ENCODE assay signal across 14 cellular contexts in the genomic region with DNA sequence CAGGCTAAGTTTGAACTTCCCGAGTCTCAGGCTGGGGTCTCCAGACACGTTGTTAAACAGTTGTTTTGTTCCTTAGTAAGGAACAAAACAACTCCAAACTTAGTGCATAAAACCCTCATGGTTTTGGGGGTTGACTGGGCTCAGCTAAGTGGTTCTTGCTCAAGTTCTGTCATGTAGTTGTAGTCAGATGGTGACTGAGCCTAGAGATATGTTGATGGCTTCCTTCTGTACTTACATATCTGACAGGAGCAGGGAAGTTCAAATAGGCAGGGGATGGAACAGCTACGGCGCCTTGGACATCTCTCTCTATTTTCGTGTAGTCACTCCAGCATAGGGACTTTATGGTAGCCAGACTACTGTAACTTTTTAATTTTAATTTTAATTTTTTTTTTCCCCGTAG.
"Had no signal": no experiment of that assay in that cellular context is flagged by ENCODE, and none has a peak within 500 bp of the region (broad histone marks: within the 10 kb centered on the region; RNA-seq: fewer than 3 reads in every experiment).

No MANE protein-coding gene starts in this region.

- DNase-seq: activated CD4-positive, alpha-beta T cell treated with anti-CD3 and anti-CD28 coated beads, Interleukin-2, amount 10 ng/mL, durations not matched to agents 7 days and 5 days; activated CD4-positive, CD25-positive, alpha-beta regulatory T cell; activated CD8-positive, alpha-beta memory T cell treated with anti-CD3 and anti-CD28 coated beads for 24 hours; activated naive CD4-positive, alpha-beta T cell treated with Interleukin-2 at 50 U/mL for 16 hours; caudate nucleus; colonic mucosa; glutamatergic neuron; mucosa of descending colon; naive thymus-derived CD8-positive, alpha-beta T cell; posterior cingulate gyrus; spleen; stimulated activated CD4-positive, alpha-beta T cell treated with anti-CD3 and anti-CD28 coated beads, Interleukin-1b, Interleukin-23, amount 100 ng/mL, for 48 hours; T-helper 9 cell had no signal

- H3K9me3 Mint-ChIP-seq: activated CD4-positive, alpha-beta T cell treated with anti-CD3 and anti-CD28 coated beads, Interleukin-2, amount 10 ng/mL, durations not matched to agents 7 days and 5 days; naive thymus-derived CD8-positive, alpha-beta T cell; stimulated activated memory B cell treated with anti-CD40 and anti-IgM and Interleukin-4, amounts not matched to agents 10 μg/mL and 1 μg/mL and 100 μg/mL, for 72 hours had no signal

- H3K4me3 Mint-ChIP-seq: activated CD4-positive, alpha-beta T cell treated with anti-CD3 and anti-CD28 coated beads, Interleukin-2, amount 10 ng/mL, durations not matched to agents 7 days and 5 days; naive thymus-derived CD8-positive, alpha-beta T cell; stimulated activated memory B cell treated with anti-CD40 and anti-IgM and Interleukin-4, amounts not matched to agents 10 μg/mL and 1 μg/mL and 100 μg/mL, for 72 hours had no signal

- H3K27ac Mint-ChIP-seq: naive thymus-derived CD8-positive, alpha-beta T cell; stimulated activated memory B cell treated with anti-CD40 and anti-IgM and Interleukin-4, amounts not matched to agents 10 μg/mL and 1 μg/mL and 100 μg/mL, for 72 hours had no signal

- H3K36me3 Mint-ChIP-seq: naive thymus-derived CD8-positive, alpha-beta T cell had no signal

- H3K27me3 Mint-ChIP-seq: activated CD4-positive, alpha-beta T cell treated with anti-CD3 and anti-CD28 coated beads, Interleukin-2, amount 10 ng/mL, durations not matched to agents 7 days and 5 days; naive thymus-derived CD8-positive, alpha-beta T cell; stimulated activated memory B cell treated with anti-CD40 and anti-IgM and Interleukin-4, amounts not matched to agents 10 μg/mL and 1 μg/mL and 100 μg/mL, for 72 hours had no signal

- H3K4me1 Mint-ChIP-seq: activated CD4-positive, alpha-beta T cell treated with anti-CD3 and anti-CD28 coated beads, Interleukin-2, amount 10 ng/mL, durations not matched to agents 7 days and 5 days had no signal
